ENCODE assay signal across 8 cellular contexts in the genomic region with DNA sequence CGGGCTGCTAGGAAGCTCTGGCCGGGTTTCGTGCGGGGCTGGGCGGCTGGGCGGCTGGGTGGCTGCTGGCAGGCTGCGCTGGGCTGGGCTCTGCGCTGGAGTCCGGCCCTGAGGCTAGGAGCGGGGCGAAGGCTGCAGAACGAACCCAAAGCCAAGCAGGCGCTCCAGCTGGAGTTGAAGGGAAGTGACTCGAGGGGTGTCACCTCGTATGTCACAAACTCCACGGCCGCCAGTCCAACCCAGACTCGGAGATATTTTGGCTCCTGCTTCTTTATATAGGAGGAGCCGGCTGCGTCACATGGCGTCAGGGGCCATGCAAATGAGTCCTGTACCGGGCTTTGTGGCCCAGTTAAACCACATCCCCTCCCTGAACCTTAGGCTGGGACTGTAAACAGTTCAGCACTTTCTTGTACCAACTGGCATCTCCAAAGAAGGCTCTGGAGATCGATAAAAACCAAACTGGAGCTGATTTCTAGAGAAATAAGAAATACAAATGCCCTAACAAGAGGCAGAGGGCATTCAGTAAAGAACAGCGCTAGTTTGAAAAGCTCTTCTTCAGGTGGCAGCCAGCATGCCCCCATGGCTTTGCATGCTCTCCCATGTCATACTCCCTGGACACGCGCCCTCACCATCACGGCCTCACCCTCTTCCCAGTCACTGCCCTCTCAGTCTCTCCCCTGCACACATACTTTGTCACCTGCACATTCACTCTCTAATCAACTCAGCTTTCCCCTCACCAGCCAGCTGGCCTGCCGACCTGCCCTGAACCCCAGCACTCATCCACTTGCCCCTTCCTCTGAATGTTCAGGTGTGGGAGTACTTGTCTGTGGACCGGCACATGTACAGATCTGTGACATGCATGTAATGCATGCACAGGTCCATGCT. TPM values are rescaled to one million over a fixed set of nuclear protein-coding genes. Genes with fewer than 3 reads are reported as not detected.
DNase-seq lines count a peak whose midpoint lies in the region; ATAC-seq and TF ChIP-seq lines count a peak whose summit lies in the region.

No MANE protein-coding gene starts in this region.

- peak; percentile 86 for ATAC-seq in GM21515 (IDR thresholded peaks at IDR 0.05; ENCODE audit: unreplicated experiment)

- H3K4me1 ChIP-seq in HUES64 (ENCODE audit: insufficient read depth, low read length) (peaks cover 10% of the 10 kb centered on the region), ascending aorta (peaks cover 0 to 4% of the 10 kb centered on the region in 2 donors), hepatocyte (ENCODE audit: insufficient read depth) (peaks cover 52% of the 10 kb centered on the region)

- H3K9me3 ChIP-seq in HUES64 (ENCODE audit: insufficient read depth, low read depth, low read length) = no peaks in the 10 kb centered on the region
- no peaks in the 10 kb centered on the region for H3K9me3 ChIP-seq in ascending aorta
- H3K9me3 ChIP-seq in hepatocyte (ENCODE audit: low read depth) = no peaks in the 10 kb centered on the region

- H3K27ac ChIP-seq in HUES64 (ENCODE audit: low read depth, low read length) (no peak overlapping the region), ascending aorta (peak overlapping the region; percentile 96 to 97), hepatocyte (peak overlapping the region; percentile 98)

- TF ChIP-seq CTCF in ascending aorta (IDR thresholded peaks at IDR 0.05) (peak in 1 of 3 experiments; percentile 4), hepatocyte (IDR thresholded peaks at IDR 0.05; ENCODE audit: poor library complexity) (no peak), retinal pigment epithelial cell (conservative IDR thresholded peaks at IDR 0.05; ENCODE audit: low read depth, low read length) (no peak)

- H4K20me1 ChIP-seq in hepatocyte (ENCODE audit: insufficient read depth, poor library complexity, severe bottlenecking) = peaks cover 15% of the 10 kb centered on the region

- H3K9me2 ChIP-seq in hepatocyte (replicated peaks; ENCODE audit: insufficient read depth) = no peaks in the 10 kb centered on the region

- WGBS in HUES64 = 20% methylated on average over 29 of the region's 29 CpGs
- 20% methylated on average over 29 of the region's 29 CpGs for WGBS in hepatocyte (ENCODE audit: low lambda C conversion rate, missing lambda C conversion rate)

- no peaks in the 10 kb centered on the region; the same call in 1 of the 2 replicates for H3K36me3 ChIP-seq in HUES64 (ENCODE audit: insufficient read depth, low read length)
- peaks cover 11 to 32% of the 10 kb centered on the region in 2 donors for H3K36me3 ChIP-seq in ascending aorta
- H3K36me3 ChIP-seq in hepatocyte (replicated peaks; ENCODE audit: insufficient read depth, low read depth) = no peaks in the 10 kb centered on the region

- H3K4me3 ChIP-seq in HUES64 (ENCODE audit: low read length) = peak overlapping the region; percentile 70
- peak overlapping the region; percentile 74 to 87 for H3K4me3 ChIP-seq in ascending aorta
- H3K4me3 ChIP-seq in hepatocyte = peak overlapping the region; percentile 96
- peak overlapping the region; percentile 71 for H3K4me3 ChIP-seq in retinal pigment epithelial cell (ENCODE audit: low read length)

- peak overlapping the region; percentile 88 for H3K4me2 ChIP-seq in hepatocyte

- peak; percentile 72 for DNase-seq in EL
- peak; percentile 89 for DNase-seq in T-helper 22 cell (ENCODE audit: low read depth)
- peak; percentile 89 to 96 for DNase-seq in ascending aorta (ENCODE audit: low spot score in 2 of 2)
- DNase-seq in hepatocyte (ENCODE audit: low spot score) = peak; percentile 89
- DNase-seq in retinal pigment epithelial cell (ENCODE audit: low read depth) = no peak
- DNase-seq in NCI-H2196 (lab: John Stamatoyannopoulos, UW; ENCODE audit: unreplicated experiment) = no peak

- peaks cover 37% of the 10 kb centered on the region for H3K79me2 ChIP-seq in hepatocyte

- peak overlapping the region; percentile 38 for H2AFZ ChIP-seq in hepatocyte

- intact Hi-C loops in ascending aorta (cut with DNase I) = loop anchor here (1.0 to 5.0 kb wide), 3 partner anchors 43 to 60 kb away; partner anchors contain the start of gene NCBP2L

- H3K27me3 ChIP-seq in HUES64 (ENCODE audit: insufficient read depth, low read length) = peaks cover 7% of the 10 kb centered on the region
- H3K27me3 ChIP-seq in ascending aorta = no peaks in the 10 kb centered on the region
- no peaks in the 10 kb centered on the region for H3K27me3 ChIP-seq in hepatocyte

- peak overlapping the region; percentile 71 for H3K9ac ChIP-seq in HUES64 (ENCODE audit: low read depth, low read length)

RNA-seq across cellular contexts. Expression of gene TSC22D3, which starts 58.5 kb away (rescaled TPM):
- 9.4 TPM for polyA plus RNA-seq in HUES64 (2013, experiment 1 of 2)
- 13.1 TPM for polyA plus RNA-seq in HUES64 (2013, experiment 2 of 2)
- 630 TPM for total RNA-seq in ascending aorta
- total RNA-seq in hepatocyte = 455 and 508 TPM in 2 replicates
- 570 and 647 TPM in 2 replicates for polyA plus RNA-seq in hepatocyte

Comparison
In these comparisons a context has a peak if more than half of its experiments do, and no peak if none do; other contexts are left out.
1. DNase-seq: peak in EL (single experiment), T-helper 22 cell (single experiment), ascending aorta (2 of 2) and hepatocyte (single experiment); none in retinal pigment epithelial cell (single experiment) and NCI-H2196 (single experiment).
2. Peak in every context shown above with its lines, with median percentiles within 50 percentile points of each other: H3K4me3 ChIP-seq.